Comparison of ENCODE assay signal across 20 cellular contexts in the genomic region with DNA sequence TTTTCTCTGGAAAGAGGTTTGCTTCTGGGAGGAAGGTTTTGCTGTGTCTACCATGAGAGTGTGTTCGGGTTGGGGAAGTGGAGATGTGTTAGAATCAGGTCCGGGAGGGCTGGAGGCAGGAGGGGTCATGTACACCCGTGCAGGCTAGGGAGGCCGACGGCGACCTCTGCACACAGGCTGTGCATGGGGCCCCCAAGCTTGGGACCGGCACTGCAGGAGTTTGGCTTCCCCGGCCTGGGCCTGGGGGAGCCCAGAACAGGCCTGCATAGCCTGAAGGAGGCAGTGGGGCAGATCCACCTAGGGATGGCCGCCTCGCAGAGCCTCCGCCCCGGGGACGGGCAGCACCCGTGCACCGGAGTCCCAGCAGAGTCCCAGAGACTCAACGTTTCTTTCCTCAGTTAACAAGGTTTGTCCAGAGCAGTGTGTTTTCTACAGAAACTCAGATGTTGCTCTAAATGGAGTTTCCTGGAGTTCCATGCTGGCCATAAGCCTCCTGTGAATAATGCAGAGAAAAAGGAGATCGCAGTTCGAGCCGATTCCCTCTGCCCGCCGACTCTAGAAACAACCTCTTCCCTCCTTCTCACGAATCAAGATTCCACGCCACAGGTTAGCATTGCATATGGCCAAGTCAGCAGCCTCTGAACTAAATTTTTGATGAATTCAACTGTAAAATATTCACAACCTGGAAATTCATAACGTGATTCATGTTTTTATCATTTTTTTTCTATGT.
"Had no signal": no experiment of that assay in that cellular context is flagged by ENCODE, and none has a peak within 500 bp of the region (broad histone marks: within the 10 kb centered on the region; RNA-seq: fewer than 3 reads in every experiment).

No MANE protein-coding gene starts in this region.

- H3K27me3 ChIP-seq: gastrocnemius medialis, tibial nerve had no signal

- H3K9me3 Mint-ChIP-seq: nephron had no signal

- H3K4me3 Mint-ChIP-seq: activated naive CD8-positive, alpha-beta T cell treated with anti-CD3 and anti-CD28 coated beads, Interleukin-2, amount 10 ng/mL, durations not matched to agents 7 days and 5 days; activated T-helper 1 cell treated with anti-CD3 and anti-CD28 coated beads, Interleukin-12 subunit alpha, Interleukin-12 subunit beta, Interleukin-2, Interleukin-4 antibody, amounts not matched to agents 30 ng/mL and 10 ng/mL and 1 ng/mL, durations not matched to agents 14 hours and 24 hours and 36 hours; nephron; stimulated activated effector memory CD8-positive, alpha-beta T cell treated with anti-CD3 and anti-CD28 coated beads, Interleukin-12 subunit alpha, Interleukin-12 subunit beta, amount 100 ng/mL, for 72 hours; T-helper 17 cell; WTC11 had no signal

- ATAC-seq: gastrocnemius medialis; left lung; psoas muscle; stimulated activated effector memory CD8-positive, alpha-beta T cell treated with anti-CD3 and anti-CD28 coated beads, Interleukin-12 subunit alpha, Interleukin-12 subunit beta, amount 100 ng/mL, for 72 hours; T-helper 17 cell; WTC11 had no signal

- H3K4me3 ChIP-seq: breast epithelium, gastrocnemius medialis, left lung, psoas muscle, tibial nerve had no signal

- H3K27ac ChIP-seq: breast epithelium, gastrocnemius medialis, left lung, psoas muscle, tibial nerve had no signal

- H3K36me3 ChIP-seq: breast epithelium, gastrocnemius medialis, left lung, tibial nerve had no signal

- H3K36me3 Mint-ChIP-seq: activated naive CD8-positive, alpha-beta T cell treated with anti-CD3 and anti-CD28 coated beads, Interleukin-2, amount 10 ng/mL, durations not matched to agents 7 days and 5 days; stimulated activated effector memory CD8-positive, alpha-beta T cell treated with anti-CD3 and anti-CD28 coated beads, Interleukin-12 subunit alpha, Interleukin-12 subunit beta, amount 100 ng/mL, for 72 hours; WTC11 had no signal

- H3K4me1 Mint-ChIP-seq: activated naive CD8-positive, alpha-beta T cell treated with anti-CD3 and anti-CD28 coated beads, Interleukin-2, amount 10 ng/mL, durations not matched to agents 7 days and 5 days; nephron; stimulated activated effector memory CD8-positive, alpha-beta T cell treated with anti-CD3 and anti-CD28 coated beads, Interleukin-12 subunit alpha, Interleukin-12 subunit beta, amount 100 ng/mL, for 72 hours; T-helper 17 cell had no signal

- DNase-seq: activated CD4-positive, alpha-beta T cell treated with anti-CD3 and anti-CD28 coated beads for 48 hours; activated naive CD4-positive, alpha-beta T cell; activated naive CD8-positive, alpha-beta T cell treated with anti-CD3 and anti-CD28 coated beads, Interleukin-2, amount 10 ng/mL, durations not matched to agents 7 days and 5 days; dermis blood vessel endothelial cell; erythroblast; gastrocnemius medialis; left lung; mesendoderm; occipital lobe; psoas muscle; SIG-M5; stimulated activated CD4-positive, alpha-beta T cell treated with anti-CD3 and anti-CD28 coated beads, Interleukin-12 subunit alpha, Interleukin-12 subunit beta, amount 100 ng/mL, for 4 hours; stimulated activated CD4-positive, alpha-beta T cell treated with anti-CD3 and anti-CD28 coated beads, Interleukin-2, amount 100 ng/mL, for 24 hours; T-helper 17 cell had no signal

- H3K4me1 ChIP-seq: breast epithelium, gastrocnemius medialis, left lung, psoas muscle, tibial nerve had no signal

- H3K9me3 ChIP-seq: gastrocnemius medialis, psoas muscle had no signal

- H3K27ac Mint-ChIP-seq: activated naive CD8-positive, alpha-beta T cell treated with anti-CD3 and anti-CD28 coated beads, Interleukin-2, amount 10 ng/mL, durations not matched to agents 7 days and 5 days; activated T-helper 1 cell treated with anti-CD3 and anti-CD28 coated beads, Interleukin-12 subunit alpha, Interleukin-12 subunit beta, Interleukin-2, Interleukin-4 antibody, amounts not matched to agents 30 ng/mL and 10 ng/mL and 1 ng/mL, durations not matched to agents 14 hours and 24 hours and 36 hours; nephron; stimulated activated effector memory CD8-positive, alpha-beta T cell treated with anti-CD3 and anti-CD28 coated beads, Interleukin-12 subunit alpha, Interleukin-12 subunit beta, amount 100 ng/mL, for 72 hours; T-helper 17 cell; WTC11 had no signal
